Comparison of ENCODE assay signal across 21 cellular contexts in the genomic region with DNA sequence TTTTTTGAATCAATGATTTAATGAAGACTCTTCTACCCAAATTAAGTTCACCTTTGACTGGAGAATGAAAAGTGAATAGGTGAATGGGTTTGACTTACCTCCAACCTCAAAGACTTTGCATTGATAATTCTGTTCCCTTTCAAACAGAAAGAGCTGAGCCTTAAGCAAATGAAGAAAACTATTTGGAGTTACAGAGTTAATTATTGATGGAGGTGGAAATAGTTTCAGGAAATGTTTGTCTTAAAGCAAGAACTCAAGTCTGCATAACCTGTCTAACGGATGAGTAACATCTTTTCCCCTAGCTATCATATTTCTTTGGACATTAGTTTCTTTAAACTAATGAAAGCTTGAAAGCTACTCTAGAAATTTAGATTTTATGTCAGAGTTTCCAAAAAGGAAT.
DNase-seq lines count a peak whose midpoint lies in the region; ATAC-seq, FAIRE-seq and TF ChIP-seq lines count a peak whose summit lies in the region.
"Had no signal": no experiment of that assay in that cellular context is flagged by ENCODE, and none has a peak within 500 bp of the region (broad histone marks: within the 10 kb centered on the region; RNA-seq: fewer than 3 reads in every experiment).

No MANE protein-coding gene starts in this region.

- POLR2A ChIA-PET in GM12878 (lab: Charles Lee): no interaction called here

- in situ Hi-C loops in GM12878 (cut with MboI) (no loop called here), brain microvascular endothelial cell (cut with HindIII; ENCODE audit: low pct_ligation_motif_present, low sequenced_read_pairs) (no loop called here)

- no peak for TF ChIP-seq RAD21 in GM12878 (IDR thresholded peaks at IDR 0.05; ENCODE audit: insufficient read depth, low read depth, low read length)

- H3K27me3 ChIP-seq in GM12878 (replicated peaks in 1 of 2; ENCODE audit: control insufficient read depth in 2 of 2, insufficient read depth in 2 of 2, low read length in 1 of 2) (no peaks in the 10 kb centered on the region), brain microvascular endothelial cell (replicated peaks) (no peaks in the 10 kb centered on the region)
- H3K27me3 ChIP-seq: cardiac muscle cell, gastrocnemius medialis, right atrium auricular region had no signal

- SMC1A ChIA-PET in GM12878 (lab: Charles Lee; ENCODE audit: uncharacterized antibody, unreplicated experiment): interaction anchor here (1.4 kb wide), 1 partner anchor 180 kb away, joined by 3 read pairs; no protein-coding TSS in a partner anchor

- no peaks in the 10 kb centered on the region; the same call in 2 of the 3 replicates for H3K9me3 ChIP-seq in GM12878 (replicated peaks; ENCODE audit: control insufficient read depth, insufficient read depth, low read length)
- no peaks in the 10 kb centered on the region for H3K9me3 ChIP-seq in mucosa of descending colon
- H3K9me3 ChIP-seq: gastrocnemius medialis, right atrium auricular region, thoracic aorta had no signal

- CTCF ChIA-PET in GM12878 (lab: Yijun Ruan, JAX): interaction anchor here (1.2 to 1.5 kb wide), 4 partner anchors 9 to 88 kb away, joined by 3 to 4 read pairs (median 3); no protein-coding TSS in a partner anchor

- peaks cover 2% of the 10 kb centered on the region; the same call in 1 of the 2 replicates for H3K79me2 ChIP-seq in GM12878 (ENCODE audit: control insufficient read depth, insufficient read depth, low read length)

- H3K27ac ChIP-seq in GM12878 (ENCODE audit: control insufficient read depth, insufficient read depth) (no peak overlapping the region), brain microvascular endothelial cell (no peak overlapping the region)
- H3K27ac ChIP-seq: cardiac muscle cell, gastrocnemius medialis, GM23248, right atrium auricular region, thoracic aorta had no signal

- H3K9ac ChIP-seq in GM12878 (ENCODE audit: control insufficient read depth, insufficient read depth, low read length): no peak overlapping the region
- H3K9ac ChIP-seq: GM23248 had no signal

- no peak overlapping the region for H3K4me3 ChIP-seq in GM12878
- H3K4me3 ChIP-seq in mucosa of descending colon: no peak overlapping the region
- H3K4me3 ChIP-seq in brain microvascular endothelial cell (ENCODE audit: low read depth, low read length): no peak overlapping the region
- H3K4me3 ChIP-seq: cardiac muscle cell, gastrocnemius medialis, GM23248, right atrium auricular region, thoracic aorta had no signal

- H3K4me1 Mint-ChIP-seq in effector memory CD8-positive, alpha-beta T cell (ENCODE audit: low read depth in 2 of 2): peaks cover 0 to 4% of the 10 kb centered on the region in 2 donors

- RAD21 ChIA-PET in GM12878 (lab: Charles Lee; ENCODE audit: unreplicated experiment): no interaction called here

- H3K27me3 Mint-ChIP-seq in effector memory CD8-positive, alpha-beta T cell: peaks cover 0 to 5% of the 10 kb centered on the region in 2 donors
- H3K27me3 Mint-ChIP-seq: activated CD4-positive, alpha-beta T cell treated with anti-CD3 and anti-CD28 coated beads, Interleukin-2, amount 10 ng/mL, durations not matched to agents 24 days and 14 days; CD8-positive, alpha-beta memory T cell; T-cell had no signal

- DNase-seq in GM12878 (ENCODE audit: low read depth, low spot score): no peak
- no peak for DNase-seq in mucosa of descending colon
- no peak for DNase-seq in AML-193 (lab: John Stamatoyannopoulos, UW)
- no peak for DNase-seq in effector memory CD8-positive, alpha-beta T cell
- no peak for DNase-seq in brain microvascular endothelial cell
- no peak for DNase-seq in CD1c-positive myeloid dendritic cell (ENCODE audit: extremely low spot score)
- DNase-seq: activated CD4-positive, alpha-beta T cell treated with anti-CD3 and anti-CD28 coated beads, Interleukin-2, amount 10 ng/mL, durations not matched to agents 24 days and 14 days; CD8-positive, alpha-beta memory T cell; erythroblast; gastrocnemius medialis; GM23248; left ventricle myocardium superior; NCI-H1436; NCI-H2171 treated with DMSO at 0.1 percent for 48 hours; SHP77 treated with DMSO at 0.1 percent for 48 hours; T-cell had no signal

- H3K27ac Mint-ChIP-seq in effector memory CD8-positive, alpha-beta T cell: no peak overlapping the region
- H3K27ac Mint-ChIP-seq: activated CD4-positive, alpha-beta T cell treated with anti-CD3 and anti-CD28 coated beads, Interleukin-2, amount 10 ng/mL, durations not matched to agents 24 days and 14 days; CD8-positive, alpha-beta memory T cell; T-cell had no signal

- no peak overlapping the region for H3K4me2 ChIP-seq in GM12878 (ENCODE audit: control insufficient read depth, insufficient read depth)

- no TSS peak for BruUV-seq in GM12878 (replicated peaks; lab: Mats Ljungman, UMichigan)

- H3K4me3 Mint-ChIP-seq in effector memory CD8-positive, alpha-beta T cell: no peak overlapping the region
- H3K4me3 Mint-ChIP-seq: activated CD4-positive, alpha-beta T cell treated with anti-CD3 and anti-CD28 coated beads, Interleukin-2, amount 10 ng/mL, durations not matched to agents 24 days and 14 days; CD8-positive, alpha-beta memory T cell; T-cell had no signal

- H3K36me3 ChIP-seq in GM12878 (ENCODE audit: control insufficient read depth in 2 of 2, insufficient read depth in 2 of 2, low read length in 1 of 2): no peaks in the 10 kb centered on the region
- H3K36me3 ChIP-seq in mucosa of descending colon (ENCODE audit: low read depth): no peaks in the 10 kb centered on the region
- no peaks in the 10 kb centered on the region for H3K36me3 ChIP-seq in brain microvascular endothelial cell (replicated peaks)
- H3K36me3 ChIP-seq: cardiac muscle cell, gastrocnemius medialis, right atrium auricular region, thoracic aorta had no signal

- H4K20me1 ChIP-seq in GM12878 (ENCODE audit: control insufficient read depth, insufficient read depth): no peaks in the 10 kb centered on the region

- TF ChIP-seq EP300 in GM12878 (IDR thresholded peaks at IDR 0.05; ENCODE audit: borderline replicate concordance in 1 of 2, control insufficient read depth in 1 of 2, low read depth in 2 of 2, low read length in 2 of 2): no peak

- TF ChIP-seq CTCF in GM12878 (IDR thresholded peaks at IDR 0.05 in 2 of 3, conservative IDR thresholded peaks at IDR 0.05 in 1 of 3; ENCODE audit: control insufficient read depth in 2 of 3, extremely low read depth in 1 of 3, insufficient read depth in 1 of 3, low read depth in 3 of 3, low read length in 3 of 3) (no peak), mucosa of descending colon (IDR thresholded peaks at IDR 0.05) (no peak), brain microvascular endothelial cell (IDR thresholded peaks at IDR 0.05; ENCODE audit: low read depth, low read length, missing control alignments) (no peak)

- intact Hi-C loops in GM12878 (cut with micrococcal nuclease; ENCODE audit: unreplicated experiment): no loop called here
- intact Hi-C loops in mucosa of descending colon (cut with DNase I, micrococcal nuclease): no loop called here

- H3K9me3 Mint-ChIP-seq in effector memory CD8-positive, alpha-beta T cell: no peaks in the 10 kb centered on the region
- H3K9me3 Mint-ChIP-seq: CD8-positive, alpha-beta memory T cell; T-cell had no signal

- TF ChIP-seq POLR2A in GM12878 (IDR thresholded peaks at IDR 0.05; ENCODE audit: low read depth, low read length): no peak

- ATAC-seq in GM18517 (IDR thresholded peaks at IDR 0.05; ENCODE audit: unreplicated experiment): peak; percentile 55
- peak; percentile 42 for ATAC-seq in HG03135 (IDR thresholded peaks at IDR 0.05; ENCODE audit: unreplicated experiment)
- ATAC-seq in GM12878: no peak
- ATAC-seq in mucosa of descending colon: peak; percentile 71
- ATAC-seq in effector memory CD8-positive, alpha-beta T cell (replicated peaks): no peak
- ATAC-seq: gastrocnemius medialis, left ventricle myocardium superior, T-cell had no signal

- WGBS in GM12878 (ENCODE audit: insufficient coverage, insufficient replicate concordance, low lambda C conversion rate, missing lambda C conversion rate): 100% methylated on average over 1 of the region's 1 CpG

- peak; percentile 68 for FAIRE-seq in GM12878 (lab: Jason Lieb, UNC)

- H2AFZ ChIP-seq in GM12878 (ENCODE audit: control insufficient read depth, low read depth, low read length): no peak overlapping the region
- H2AFZ ChIP-seq: GM23248 had no signal

- peaks cover 7% of the 10 kb centered on the region; the same call in 1 of the 2 replicates for H3K4me1 ChIP-seq in GM12878 (ENCODE audit: control insufficient read depth, insufficient read depth, low read length)
- peaks cover 9% of the 10 kb centered on the region for H3K4me1 ChIP-seq in mucosa of descending colon (ENCODE audit: low read depth)
- H3K4me1 ChIP-seq: right atrium auricular region had no signal

- no peaks in the 10 kb centered on the region for H3K36me3 Mint-ChIP-seq in effector memory CD8-positive, alpha-beta T cell (ENCODE audit: insufficient read depth)
- H3K36me3 Mint-ChIP-seq: T-cell had no signal

TF ChIP-seq in GM12878, 131 proteins besides CTCF, POLR2A, EP300 and RAD21 (continues in another document):
- TF ChIP-seq MEF2B (IDR thresholded peaks at IDR 0.05; ENCODE audit: partially characterized antibody, poor library complexity, severe bottlenecking): no peak
- no peak for TF ChIP-seq NBN (IDR thresholded peaks at IDR 0.05)
- no peak for TF ChIP-seq STAT1 (conservative IDR thresholded peaks at IDR 0.05)
- no peak for TF ChIP-seq YY1 (IDR thresholded peaks at IDR 0.05; ENCODE audit: low read depth, low read length)
- no peak for TF ChIP-seq RCOR1 (conservative IDR thresholded peaks at IDR 0.05; ENCODE audit: low read depth, low read length)
- TF ChIP-seq, protein P1, sequence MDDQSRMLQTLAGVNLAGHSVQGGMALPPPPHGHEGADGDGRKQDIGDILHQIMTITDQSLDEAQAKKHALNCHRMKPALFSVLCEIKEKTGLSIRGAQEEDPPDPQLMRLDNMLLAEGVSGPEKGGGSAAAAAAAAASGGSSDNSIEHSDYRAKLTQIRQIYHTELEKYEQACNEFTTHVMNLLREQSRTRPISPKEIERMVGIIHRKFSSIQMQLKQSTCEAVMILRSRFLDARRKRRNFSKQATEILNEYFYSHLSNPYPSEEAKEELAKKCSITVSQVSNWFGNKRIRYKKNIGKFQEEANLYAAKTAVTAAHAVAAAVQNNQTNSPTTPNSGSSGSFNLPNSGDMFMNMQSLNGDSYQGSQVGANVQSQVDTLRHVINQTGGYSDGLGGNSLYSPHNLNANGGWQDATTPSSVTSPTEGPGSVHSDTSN (IDR thresholded peaks at IDR 0.05; ENCODE audit: insufficient replicate concordance, low read depth, low read length): no peak
- TF ChIP-seq PAX8 (IDR thresholded peaks at IDR 0.05): no peak
- TF ChIP-seq BMI1 (IDR thresholded peaks at IDR 0.05; ENCODE audit: borderline replicate concordance): no peak

Comparison
In these comparisons a context has a peak if more than half of its experiments do, and no peak if none do; other contexts are left out.
1. ATAC-seq: peak in GM18517 (single experiment), HG03135 (single experiment) and mucosa of descending colon (single experiment); none in GM12878 (single experiment) and effector memory CD8-positive, alpha-beta T cell (single experiment).